ENCODE assay signal across 8 cellular contexts in the genomic region with DNA sequence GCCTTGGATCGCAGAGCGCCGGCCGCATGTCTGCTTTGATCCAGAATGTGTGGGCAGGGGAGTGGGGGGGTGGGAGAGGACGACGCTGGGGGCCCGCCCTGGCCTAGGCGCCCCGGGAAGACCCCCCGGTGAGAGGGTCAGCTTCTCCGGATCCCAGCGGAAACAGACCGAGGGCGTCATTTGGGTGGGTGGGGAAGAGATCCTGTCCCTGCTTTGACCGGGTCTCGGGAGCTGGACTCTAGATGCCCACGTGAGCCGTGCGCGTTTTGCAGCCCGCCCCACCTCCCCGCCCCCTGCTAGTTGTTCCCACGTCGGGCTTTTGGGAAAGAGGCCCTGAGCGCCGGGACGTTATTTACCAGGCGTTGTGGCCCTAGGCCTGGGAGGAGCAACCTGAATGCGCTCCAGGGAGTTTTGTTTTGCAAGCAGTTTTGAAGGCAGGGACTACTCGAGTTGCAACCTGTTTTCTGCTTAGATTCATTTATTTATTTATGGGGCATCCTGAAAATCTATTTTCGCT. TPM values are rescaled to one million over a fixed set of nuclear protein-coding genes. Genes with fewer than 3 reads are reported as not detected.
DNase-seq lines count a peak whose midpoint lies in the region; ATAC-seq, FAIRE-seq and TF ChIP-seq lines count a peak whose summit lies in the region.

No MANE protein-coding gene starts in this region.

- H2AK5ac ChIP-seq in H1 (ENCODE audit: low read depth, low read length): no peak overlapping the region

- H4K20me1 ChIP-seq in H1 (replicated peaks in 1 of 2; ENCODE audit: control insufficient read depth in 1 of 2, insufficient read depth in 2 of 2, low read length in 2 of 2): peaks cover 0 to 3% of the 10 kb centered on the region in 2 experiments

- peak; percentile 61 for DNase-seq in NCI-H2171 treated with DMSO at 0.1 percent for 48 hours (lab: John Stamatoyannopoulos, UW)
- DNase-seq in H1 (ENCODE audit: low read depth in 1 of 2, low spot score in 2 of 2): peak; percentile 50 to 67
- no peak for DNase-seq in MV-4-11 (lab: John Stamatoyannopoulos, UW)
- DNase-seq in activated CD8-positive, alpha-beta memory T cell treated with anti-CD3 and anti-CD28 coated beads, Interleukin-2, amount 50 U/mL, for 4 hours: no peak

- no peak overlapping the region for H3K14ac ChIP-seq in H1 (ENCODE audit: insufficient read length)

- peaks cover 6 to 16% (median 9%) of the 10 kb centered on the region in 4 experiments for H3K4me1 ChIP-seq in H1 (replicated peaks in 1 of 4; ENCODE audit: control insufficient read depth in 3 of 4, insufficient read depth in 4 of 4, low read length in 3 of 4)
- peaks cover 12% of the 10 kb centered on the region for H3K4me1 ChIP-seq in mesodermal cell (ENCODE audit: control insufficient read depth, insufficient read depth, low read length, poor library complexity, severe bottlenecking)

- CTCF ChIA-PET in H1 (lab: Charles Lee; ENCODE audit: partially characterized antibody): interaction anchor here (1.4 kb wide), 1 partner anchor 18 kb away, joined by 3 read pairs; no protein-coding TSS in a partner anchor

- no peak overlapping the region for H3K18ac ChIP-seq in H1 (ENCODE audit: extremely low read depth, low read length)

- no peak overlapping the region for H3K23ac ChIP-seq in H1 (ENCODE audit: insufficient read length)

- H3K79me1 ChIP-seq in H1 (ENCODE audit: low read depth, low read length): 0 out of 2 replicates have a peak, but pooled peaks cover 2% of the 10 kb centered on the region

- no peak overlapping the region for H2BK120ac ChIP-seq in H1 (replicated peaks; ENCODE audit: low read depth, low read length)

- H2BK15ac ChIP-seq in H1 (ENCODE audit: low read length): no peak overlapping the region

- no peak overlapping the region for H4K5ac ChIP-seq in H1 (ENCODE audit: insufficient read length, low read depth, low read length)

- H2BK12ac ChIP-seq in H1 (ENCODE audit: low read depth, low read length): no peak overlapping the region

- H3K4ac ChIP-seq in H1 (replicated peaks; ENCODE audit: insufficient read length, low read depth, low read length): no peak overlapping the region

- H2BK5ac ChIP-seq in H1 (ENCODE audit: low read depth, low read length): no peak overlapping the region

- POLR2A ChIA-PET in H1 (lab: Charles Lee; ENCODE audit: partially characterized antibody): interaction anchor here (1.4 to 1.5 kb wide), 2 partner anchors 9 to 158 kb away, joined by 3 read pairs; no protein-coding TSS in a partner anchor

- H3K9me3 ChIP-seq in H1 (ENCODE audit: insufficient read depth in 2 of 2, low read depth in 1 of 2, low read length in 1 of 2): no peaks in the 10 kb centered on the region
- no peaks in the 10 kb centered on the region for H3K9me3 ChIP-seq in mesodermal cell (ENCODE audit: control insufficient read depth, low read length)

- H3K27me3 ChIP-seq in H1 (replicated peaks in 1 of 4; ENCODE audit: control insufficient read depth in 3 of 4, extremely low read depth in 1 of 4, insufficient read depth in 3 of 4, low read length in 3 of 4): peaks cover 0 to 17% (median 11%) of the 10 kb centered on the region in 4 experiments; a peak in 6 of 7 replicates

- H4K91ac ChIP-seq in H1 (replicated peaks; ENCODE audit: insufficient read length, low read length): no peak overlapping the region

- H3K9ac ChIP-seq in H1 (replicated peaks in 1 of 4; ENCODE audit: extremely low read depth in 1 of 4, low read depth in 3 of 4, low read length in 3 of 4): peak overlapping the region; percentile 66 to 87 (median 78); a peak in 4 of 7 replicates

- TF ChIP-seq CTCF in H1 (IDR thresholded peaks at IDR 0.05; ENCODE audit: control extremely low read depth in 1 of 3, insufficient read depth in 1 of 3, low read depth in 1 of 3, low read length in 3 of 3): no peak

- ATAC-seq in GM21423 (IDR thresholded peaks at IDR 0.05; ENCODE audit: unreplicated experiment): no peak
- no peak for ATAC-seq in HG03108 (IDR thresholded peaks at IDR 0.05; ENCODE audit: unreplicated experiment)

- H3K4me2 ChIP-seq in H1 (ENCODE audit: insufficient read depth in 1 of 2, low read depth in 2 of 2, low read length in 2 of 2): peak overlapping the region; percentile 79 to 86

- H4K8ac ChIP-seq in H1 (ENCODE audit: extremely low read depth, insufficient read depth, low read length): no peak overlapping the region

- peak; percentile 68 for FAIRE-seq in G401.6 (lab: Jason Lieb, UNC)
- FAIRE-seq in H1 (lab: Jason Lieb, UNC): no peak

- H2AFZ ChIP-seq in H1 (ENCODE audit: low read length): no peak overlapping the region

- peak in 1 of 2 experiments; percentile 4; a peak in 1 of 3 replicates for TF ChIP-seq POLR2A in H1 (IDR thresholded peaks at IDR 0.05; ENCODE audit: control extremely low read depth in 1 of 2, low read depth in 2 of 2, low read length in 2 of 2)

- H3K23me2 ChIP-seq in H1 (ENCODE audit: low read depth, low read length): peaks cover 4% of the 10 kb centered on the region; the same call in 1 of the 2 replicates

- no peaks in the 10 kb centered on the region for H3K36me3 ChIP-seq in H1 (ENCODE audit: control insufficient read depth in 2 of 4, insufficient read depth in 4 of 4, low read length in 3 of 4)
- H3K36me3 ChIP-seq in mesodermal cell (ENCODE audit: control insufficient read depth, insufficient read depth, low read length): peaks cover 5% of the 10 kb centered on the region

- no peak overlapping the region for H2BK20ac ChIP-seq in H1 (ENCODE audit: low read length)

- H3K27ac ChIP-seq in H1 (ENCODE audit: low read depth, low read length): peak overlapping the region; percentile 59; the same call in 1 of the 2 replicates
- H3K27ac ChIP-seq in mesodermal cell (ENCODE audit: low read depth, low read length, severe bottlenecking): peak overlapping the region; percentile 88

- H3K4me3 ChIP-seq in H1 (ENCODE audit: extremely low read depth in 1 of 4, insufficient read depth in 2 of 4, low read depth in 3 of 4, low read length in 4 of 4): peak overlapping the region; percentile 81 to 93 (median 83)
- peak overlapping the region; percentile 75 for H3K4me3 ChIP-seq in mesodermal cell (ENCODE audit: extremely low read depth, insufficient read depth, low read length, poor library complexity, severe bottlenecking)

- WGBS in H1 (ENCODE audit: extremely low coverage in 1 of 2, insufficient coverage in 1 of 2, insufficient read length in 1 of 2, insufficient replicate concordance in 2 of 2, low coverage in 1 of 2, low lambda C conversion rate in 2 of 2, missing lambda C conversion rate in 1 of 2), 2 experiments: 3% methylated on average over 10 of the region's 31 CpGs; no CpG with 5 or more reads in 1 of the 2 experiments
- WGBS in mesodermal cell (ENCODE audit: insufficient coverage in 2 of 2), 2 experiments: 1 to 2% methylated on average over 9 to 16 of the region's 31 CpGs

- TF ChIP-seq RAD21 in H1 (IDR thresholded peaks at IDR 0.05 in 1 of 2, conservative IDR thresholded peaks at IDR 0.05 in 1 of 2; ENCODE audit: low read depth in 2 of 2, low read length in 2 of 2): no peak

- H3K56ac ChIP-seq in H1 (replicated peaks; ENCODE audit: insufficient read length, low read depth, low read length): no peak overlapping the region

- H3K79me2 ChIP-seq in H1 (ENCODE audit: control insufficient read depth in 1 of 2, insufficient read depth in 2 of 2, low read length in 2 of 2): peaks cover 0 to 44% of the 10 kb centered on the region in 2 experiments; a peak in 2 of 4 replicates

- TF ChIP-seq EP300 in H1 (IDR thresholded peaks at IDR 0.05; ENCODE audit: borderline replicate concordance in 1 of 2, low read depth in 2 of 2, low read length in 2 of 2): no peak

TF ChIP-seq in H1, 55 proteins besides CTCF, POLR2A, EP300 and RAD21 (continues in another document):
- TF ChIP-seq TCF12 (IDR thresholded peaks at IDR 0.05; ENCODE audit: low read depth, low read length): no peak
- TF ChIP-seq, protein P1, sequence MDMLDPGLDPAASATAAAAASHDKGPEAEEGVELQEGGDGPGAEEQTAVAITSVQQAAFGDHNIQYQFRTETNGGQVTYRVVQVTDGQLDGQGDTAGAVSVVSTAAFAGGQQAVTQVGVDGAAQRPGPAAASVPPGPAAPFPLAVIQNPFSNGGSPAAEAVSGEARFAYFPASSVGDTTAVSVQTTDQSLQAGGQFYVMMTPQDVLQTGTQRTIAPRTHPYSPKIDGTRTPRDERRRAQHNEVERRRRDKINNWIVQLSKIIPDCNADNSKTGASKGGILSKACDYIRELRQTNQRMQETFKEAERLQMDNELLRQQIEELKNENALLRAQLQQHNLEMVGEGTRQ (IDR thresholded peaks at IDR 0.05; ENCODE audit: low read length): peak; percentile 37; the same call in 1 of the 2 replicates
- no peak for TF ChIP-seq RFX5 (IDR thresholded peaks at IDR 0.05; ENCODE audit: borderline replicate concordance, low read depth, low read length)
- TF ChIP-seq KDM5A (IDR thresholded peaks at IDR 0.05; ENCODE audit: low read length): no peak
- no peak for TF ChIP-seq CHD2 (IDR thresholded peaks at IDR 0.05; ENCODE audit: low read length)
- TF ChIP-seq POU5F1 (IDR thresholded peaks at IDR 0.05; ENCODE audit: low read depth, low read length): no peak
- TF ChIP-seq KDM1A (IDR thresholded peaks at IDR 0.05; ENCODE audit: borderline replicate concordance, low read length): no peak

RNA-seq across cellular contexts. Expression of a gene that starts 1.5 kb away (rescaled TPM):
- 48.5 and 50.5 TPM in 2 replicates for total RNA-seq in H1 (2021; fragmentation: NEBNext Ultra II Directional; extraction: Animal tissue kit (Norgen Biotek cat#: 25700))
- polyA plus RNA-seq in H1 (2011; rRNA removed): 12.8 and 14.3 TPM in 2 replicates
- 16.7 TPM for polyA plus RNA-seq in H1 (2011; cell fraction: cytosol; rRNA removed)
- 33.9 TPM for polyA plus RNA-seq in H1 (2011; cell fraction: nucleus; rRNA removed)
- 38.8 to 46.6 TPM (median 43.9 TPM) in 4 replicates for polyA plus RNA-seq in H1 (2012, experiment 1 of 2)
- 1.9 TPM for polyA plus RNA-seq in H1 (2012, experiment 2 of 2)
- 33.7 TPM for polyA plus RNA-seq in H1 (2013, experiment 1 of 2)
- 28.2 TPM for polyA plus RNA-seq in H1 (2013, experiment 2 of 2)
- polyA minus RNA-seq in H1 (2011; rRNA and poly(A)+ RNA removed): 35.1 and 42.8 TPM in 2 replicates
- 34.4 TPM for polyA minus RNA-seq in H1 (2011; cell fraction: cytosol; rRNA and poly(A)+ RNA removed)
- polyA minus RNA-seq in H1 (2011; cell fraction: nucleus; rRNA and poly(A)+ RNA removed): 41.6 TPM
- 87.0 TPM for polyA plus RNA-seq in mesodermal cell (2013, experiment 1 of 2)
- 102 TPM for polyA plus RNA-seq in mesodermal cell (2013, experiment 2 of 2)

RNA-seq across cellular contexts. Expression of a gene that starts 47.1 kb away (rescaled TPM):
- 20.5 and 21.0 TPM in 2 replicates for total RNA-seq in H1 (2021; fragmentation: NEBNext Ultra II Directional; extraction: Animal tissue kit (Norgen Biotek cat#: 25700))
- 4.3 and 7.7 TPM in 2 replicates for polyA plus RNA-seq in H1 (2011; rRNA removed)
- 8.7 TPM for polyA plus RNA-seq in H1 (2011; cell fraction: cytosol; rRNA removed)
- 4.2 TPM for polyA plus RNA-seq in H1 (2011; cell fraction: nucleus; rRNA removed)
- polyA plus RNA-seq in H1 (2012, experiment 1 of 2): 6.1 to 12.4 TPM (median 8.0 TPM) in 4 replicates
- 1.2 TPM for polyA plus RNA-seq in H1 (2012, experiment 2 of 2)
- polyA plus RNA-seq in H1 (2013, experiment 1 of 2): 14.7 TPM
- polyA plus RNA-seq in H1 (2013, experiment 2 of 2): 14.0 TPM
- 5.6 and 5.7 TPM in 2 replicates for polyA minus RNA-seq in H1 (2011; rRNA and poly(A)+ RNA removed)
- 6.0 TPM for polyA minus RNA-seq in H1 (2011; cell fraction: cytosol; rRNA and poly(A)+ RNA removed)
- 9.0 TPM for polyA minus RNA-seq in H1 (2011; cell fraction: nucleus; rRNA and poly(A)+ RNA removed)
- polyA plus RNA-seq in mesodermal cell (2013, experiment 1 of 2): 22.7 TPM
- 25.9 TPM for polyA plus RNA-seq in mesodermal cell (2013, experiment 2 of 2)

Comparison
In these comparisons a context has a peak if more than half of its experiments do, and no peak if none do; other contexts are left out.
1. DNase-seq: peak in NCI-H2171 treated with DMSO at 0.1 percent for 48 hours (single experiment) and H1 (2 of 2); none in MV-4-11 (single experiment) and activated CD8-positive, alpha-beta memory T cell treated with anti-CD3 and anti-CD28 coated beads, Interleukin-2, amount 50 U/mL, for 4 hours (single experiment).